7 cellular contexts compared by ENCODE assay signal in the genomic region with DNA sequence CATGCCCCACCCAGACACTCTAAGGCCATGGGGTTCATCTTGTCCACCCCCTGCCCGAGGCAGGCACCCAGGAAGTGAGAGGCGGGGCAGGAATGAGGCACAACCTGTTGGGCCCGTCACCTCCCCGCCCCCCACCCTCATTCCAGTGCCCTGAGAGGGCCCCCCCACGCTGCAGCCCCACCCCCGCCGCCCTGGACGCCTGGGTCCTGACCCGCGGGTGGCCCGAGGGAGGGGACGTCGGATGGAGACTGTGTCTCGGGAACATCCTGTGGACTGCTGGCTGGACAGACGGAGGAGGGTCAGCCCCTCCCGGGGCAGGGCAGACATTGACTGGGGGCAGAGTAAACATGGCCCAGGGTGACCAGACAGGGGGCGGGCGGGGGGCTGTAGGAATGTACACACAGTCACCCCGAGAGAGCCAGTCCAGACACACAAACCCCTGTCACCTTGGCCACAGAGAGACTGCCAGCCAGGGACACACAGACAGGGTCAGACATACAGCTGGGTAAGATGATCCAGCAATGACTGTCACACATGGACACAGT. TPM values are rescaled to one million over a fixed set of nuclear protein-coding genes. Genes with fewer than 3 reads are reported as not detected.
DNase-seq lines count a peak whose midpoint lies in the region; ATAC-seq lines count a peak whose summit lies in the region.

No MANE protein-coding gene starts in this region.

- H3K4me1 ChIP-seq in Karpas-422 (ENCODE audit: low read length) = peaks cover 68% of the 10 kb centered on the region

- H4K20me1 ChIP-seq in Karpas-422 (ENCODE audit: insufficient read depth, low read depth, low read length) = no peaks in the 10 kb centered on the region

- peak overlapping the region; percentile 31; the same call in 1 of the 2 replicates for H3K9ac ChIP-seq in Karpas-422 (ENCODE audit: low read length)

- H3K9me2 ChIP-seq in Karpas-422 (replicated peaks; ENCODE audit: insufficient read depth, low read length) = no peaks in the 10 kb centered on the region

- peak overlapping the region; percentile 80 for H3K4me2 ChIP-seq in Karpas-422 (ENCODE audit: low read depth, low read length, poor library complexity, severe bottlenecking)

- DNase-seq in Karpas-422 (no peak), left lobe of liver (ENCODE audit: low spot score) (peak; percentile 60), substantia nigra (lab: John Stamatoyannopoulos, UW) (peak in 16 of 49 donors; percentile 5 to 53 (median 30)), NCI-H748 (lab: John Stamatoyannopoulos, UW; ENCODE audit: unreplicated experiment) (no peak), DMS79 treated with DMSO at 0.1 percent for 48 hours (lab: John Stamatoyannopoulos, UW) (no peak)

- no peak overlapping the region for H3K4me3 ChIP-seq in Karpas-422 (ENCODE audit: low read length)

- no peaks in the 10 kb centered on the region for H3K27me3 ChIP-seq in Karpas-422 (ENCODE audit: low read length)

- H3K9me3 ChIP-seq in Karpas-422 (ENCODE audit: low read length) = no peaks in the 10 kb centered on the region

- H3K27ac ChIP-seq in Karpas-422 (ENCODE audit: low read length) (peak overlapping the region; percentile 74), angular gyrus (ENCODE audit: low read depth, low read length) (peak overlapping the region; percentile 98), substantia nigra (ENCODE audit: low read depth, low read length, poor library complexity, severe bottlenecking) (peak overlapping the region; percentile 86)

- no peaks in the 10 kb centered on the region for H3K79me2 ChIP-seq in Karpas-422 (ENCODE audit: low read length)

- H2AFZ ChIP-seq in Karpas-422 (ENCODE audit: low read length) = no peak overlapping the region

- peak; percentile 4 for ATAC-seq in left lobe of liver
- no peak for ATAC-seq in HG02571 (IDR thresholded peaks at IDR 0.05; ENCODE audit: unreplicated experiment)

- no peaks in the 10 kb centered on the region for H3K36me3 ChIP-seq in Karpas-422 (ENCODE audit: insufficient read depth, low read length)

RNA-seq across cellular contexts. Expression of a gene that starts 7.4 kb away (rescaled TPM):
- 60.0 and 156 TPM in 2 replicates for total RNA-seq in Karpas-422 (2014; rRNA removed; shearing (Covaris generic); ENCODE audit: low replicate concordance)
- total RNA-seq in left lobe of liver = 16.3 TPM

RNA-seq across cellular contexts. Expression of a gene that starts 8.6 kb away (rescaled TPM):
- 7.6 and 21.2 TPM in 2 replicates for total RNA-seq in Karpas-422 (2014; rRNA removed; shearing (Covaris generic); ENCODE audit: low replicate concordance)
- 23.2 TPM for total RNA-seq in left lobe of liver

RNA-seq across cellular contexts. Expression of a gene that starts 17.7 kb away (rescaled TPM):
- total RNA-seq in Karpas-422 (2014; rRNA removed; shearing (Covaris generic); ENCODE audit: low replicate concordance) = 372 and 566 TPM in 2 replicates
- 224 TPM for total RNA-seq in left lobe of liver

RNA-seq across cellular contexts. Expression of a gene that starts 17.9 kb away (rescaled TPM):
- 9.0 TPM in 1 of 2 replicates, not detected in the other for total RNA-seq in Karpas-422 (2014; rRNA removed; shearing (Covaris generic); ENCODE audit: low replicate concordance)
- 1.5 TPM for total RNA-seq in left lobe of liver

RNA-seq across cellular contexts. Expression of a gene that starts 22.5 kb away (rescaled TPM):
- 37.8 and 48.4 TPM in 2 replicates for total RNA-seq in Karpas-422 (2014; rRNA removed; shearing (Covaris generic); ENCODE audit: low replicate concordance)
- 3.0 TPM for total RNA-seq in left lobe of liver
